ENCODE assay signal across 8 cellular contexts in the genomic region with DNA sequence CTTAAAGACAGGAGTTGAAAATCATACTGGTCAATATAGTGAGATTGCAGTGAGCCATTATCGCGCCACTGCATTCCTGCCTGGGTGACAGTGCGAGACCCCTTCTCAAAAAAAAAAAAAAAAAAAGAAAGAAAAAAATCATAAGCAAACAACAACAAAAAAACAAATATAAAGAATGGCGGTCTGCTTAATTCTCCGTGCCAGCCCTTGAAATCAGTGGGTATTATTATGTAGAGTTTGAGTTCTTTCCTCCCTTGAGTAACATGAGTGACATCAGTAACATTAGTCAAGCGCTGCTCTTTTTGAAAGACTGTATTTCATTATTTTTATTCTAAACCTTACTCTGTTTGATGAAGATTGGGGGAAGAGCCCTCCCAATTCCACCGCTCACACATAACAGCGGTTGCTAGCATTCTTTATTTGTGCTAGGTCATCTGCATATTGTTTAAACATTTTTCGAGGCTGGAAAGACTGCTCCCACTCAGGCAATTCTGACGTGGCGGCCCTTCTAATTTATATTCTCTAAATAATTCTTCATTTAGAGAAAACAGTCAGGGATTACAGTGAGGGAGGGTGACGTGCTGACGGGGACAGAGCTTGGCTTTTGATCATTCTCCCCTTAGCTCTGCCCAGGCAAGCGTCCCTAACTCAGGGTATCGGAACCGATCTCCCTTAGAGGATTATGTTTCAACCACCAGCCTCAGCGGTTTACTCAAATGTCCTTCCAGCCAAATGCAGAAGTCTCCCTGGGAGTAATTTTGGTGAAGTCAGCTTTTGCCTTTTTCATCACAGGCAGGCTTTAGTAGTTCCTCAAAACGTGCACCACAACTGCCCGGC. TPM values are rescaled to one million over a fixed set of nuclear protein-coding genes. Genes with fewer than 3 reads are reported as not detected.
DNase-seq lines count a peak whose midpoint lies in the region; ATAC-seq and TF ChIP-seq lines count a peak whose summit lies in the region.

No MANE protein-coding gene starts in this region.

- peak overlapping the region; percentile 95 for H3K4me3 Mint-ChIP-seq in stimulated activated effector memory CD8-positive, alpha-beta T cell treated with anti-CD3 and anti-CD28 coated beads, Interleukin-12 subunit alpha, Interleukin-12 subunit beta, amount 100 ng/mL, for 72 hours

- no peaks in the 10 kb centered on the region for H3K36me3 ChIP-seq in brain microvascular endothelial cell (replicated peaks)

- peaks cover 12% of the 10 kb centered on the region for H3K36me3 Mint-ChIP-seq in stimulated activated effector memory CD8-positive, alpha-beta T cell treated with anti-CD3 and anti-CD28 coated beads, Interleukin-12 subunit alpha, Interleukin-12 subunit beta, amount 100 ng/mL, for 72 hours

- no peak for TF ChIP-seq CTCF in RWPE1 (conservative IDR thresholded peaks at IDR 0.05; ENCODE audit: low read depth)
- TF ChIP-seq CTCF in brain microvascular endothelial cell (IDR thresholded peaks at IDR 0.05; ENCODE audit: low read depth, low read length, missing control alignments), result no peak

- POLR2A ChIA-PET in RWPE1 (lab: Yijun Ruan, JAX; ENCODE audit: low non-redundant PET), result no interaction called here

- peak overlapping the region; percentile 84 for H3K4me3 ChIP-seq in brain microvascular endothelial cell (ENCODE audit: low read depth, low read length)

- intact Hi-C loops in left colon (cut with DNase I, micrococcal nuclease), result no loop called here

- ATAC-seq in GM18858 (IDR thresholded peaks at IDR 0.05; ENCODE audit: unreplicated experiment), result peak; percentile 14
- ATAC-seq in HG03280 (IDR thresholded peaks at IDR 0.05; ENCODE audit: unreplicated experiment), result peak; percentile 2
- peak; percentile 8 for ATAC-seq in left colon
- peak; percentile 9 for ATAC-seq in stimulated activated effector memory CD8-positive, alpha-beta T cell treated with anti-CD3 and anti-CD28 coated beads, Interleukin-12 subunit alpha, Interleukin-12 subunit beta, amount 100 ng/mL, for 72 hours

- H3K27me3 ChIP-seq in brain microvascular endothelial cell (replicated peaks), result no peaks in the 10 kb centered on the region

- H3K27ac ChIP-seq in RWPE1 (peak overlapping the region; percentile 93), brain microvascular endothelial cell (peak overlapping the region; percentile 93)

- H3K27ac Mint-ChIP-seq in stimulated activated effector memory CD8-positive, alpha-beta T cell treated with anti-CD3 and anti-CD28 coated beads, Interleukin-12 subunit alpha, Interleukin-12 subunit beta, amount 100 ng/mL, for 72 hours, result peak overlapping the region; percentile 99

- H3K9me3 Mint-ChIP-seq in stimulated activated effector memory CD8-positive, alpha-beta T cell treated with anti-CD3 and anti-CD28 coated beads, Interleukin-12 subunit alpha, Interleukin-12 subunit beta, amount 100 ng/mL, for 72 hours, result no peaks in the 10 kb centered on the region

- no peak for DNase-seq in RWPE1 (ENCODE audit: low spot score)
- DNase-seq in brain microvascular endothelial cell, result peak; percentile 36
- DNase-seq in left colon, result no peak
- DNase-seq in stimulated activated effector memory CD8-positive, alpha-beta T cell treated with anti-CD3 and anti-CD28 coated beads, Interleukin-12 subunit alpha, Interleukin-12 subunit beta, amount 100 ng/mL, for 72 hours (ENCODE audit: low spot score in 2 of 2), result no peak
- no peak for DNase-seq in G401 (ENCODE audit: low spot score)
- DNase-seq in globus pallidus (ENCODE audit: low spot score), result no peak

- in situ Hi-C loops in brain microvascular endothelial cell (cut with HindIII; ENCODE audit: low pct_ligation_motif_present, low sequenced_read_pairs), result no loop called here
- in situ Hi-C loops in G401 (cut with HindIII; ENCODE audit: low sequenced_read_pairs), result no loop called here

- CTCF ChIA-PET in RWPE1 (lab: Yijun Ruan, JAX), result interaction anchor here (2.0 kb wide), 1 partner anchor 69 kb away, joined by 8 read pairs; no protein-coding TSS in a partner anchor

- peaks cover 24% of the 10 kb centered on the region for H3K4me1 Mint-ChIP-seq in stimulated activated effector memory CD8-positive, alpha-beta T cell treated with anti-CD3 and anti-CD28 coated beads, Interleukin-12 subunit alpha, Interleukin-12 subunit beta, amount 100 ng/mL, for 72 hours

RNA-seq across cellular contexts. Expression of a gene that starts 0.9 kb away (rescaled TPM):
- total RNA-seq in left colon, result 100 to 1,000 TPM; 153 to 168 TPM
- 28.3 and 40.8 TPM in 2 replicates for total RNA-seq in G401 (2014; rRNA removed; shearing (Covaris generic))

RNA-seq across cellular contexts. Expression of a gene that starts 44.9 kb away (rescaled TPM):
- 100 to 1,000 TPM; 172 to 182 TPM for total RNA-seq in left colon
- 8.3 and 14.6 TPM in 2 replicates for total RNA-seq in G401 (2014; rRNA removed; shearing (Covaris generic))

Comparison
In these comparisons a context has a peak if more than half of its experiments do, and no peak if none do; other contexts are left out.
1. RNA of a gene that starts 44.9 kb away (total RNA-seq): 172 to 182 TPM in left colon; 8.3 to 14.6 TPM in G401; every median in the first group is over 10 times any median in the second.
2. Peak in every context shown above with its lines, with median percentiles within 50 percentile points of each other: ATAC-seq.